16 cellular contexts compared by ENCODE assay signal in genomic region chr4:40475609-40476008, GRCh38.
DNase-seq lines count a peak whose midpoint lies in the region; ATAC-seq and TF ChIP-seq lines count a peak whose summit lies in the region.
"Had no signal": no experiment of that assay in that cellular context is flagged by ENCODE, and none has a peak within 500 bp of the region (broad histone marks: within the 10 kb centered on the region; RNA-seq: fewer than 3 reads in every experiment).

No MANE protein-coding gene starts in this region.

- peaks cover 12% of the 10 kb centered on the region for H3K27me3 Mint-ChIP-seq in activated CD4-positive, alpha-beta memory T cell treated with anti-CD3 and anti-CD28 coated beads, Interleukin-2, amount 10 ng/mL, durations not matched to agents 7 days and 5 days

- no peaks in the 10 kb centered on the region for H3K27me3 ChIP-seq in breast epithelium
- no peaks in the 10 kb centered on the region for H3K27me3 ChIP-seq in tibial nerve
- H3K27me3 ChIP-seq: gastroesophageal sphincter, neutrophil, uterus had no signal

- TF ChIP-seq CTCF in breast epithelium (IDR thresholded peaks at IDR 0.05) (no peak), tibial nerve (IDR thresholded peaks at IDR 0.05) (no peak)

- DNase-seq in T47D (ENCODE audit: low read depth in 1 of 2, low spot score in 1 of 2) (peak; percentile 4 to 92), breast epithelium (ENCODE audit: low spot score in 2 of 2) (no peak), NCI-H774 (lab: John Stamatoyannopoulos, UW) (peak; percentile 86), kidney tubule cell (ENCODE audit: low spot score) (peak; percentile 70), tibial nerve (ENCODE audit: low spot score in 2 of 2) (no peak)
- DNase-seq in activated CD4-positive, alpha-beta memory T cell treated with anti-CD3 and anti-CD28 coated beads, Interleukin-2, amount 10 ng/mL, durations not matched to agents 7 days and 5 days: no peak
- DNase-seq: activated CD4-positive, alpha-beta T cell treated with anti-CD3 and anti-CD28 coated beads, Interleukin-2, amount 10 ng/mL, durations not matched to agents 7 days and 5 days; effector CD4-positive, alpha-beta T cell; EL; kidney glomerular epithelial cell; NK-92 treated with Interleukin-12 subunit alpha and Interleukin-12 subunit beta, amount 100 ng/mL, for 24 hours; uterus had no signal

- H3K9me3 ChIP-seq in breast epithelium (no peaks in the 10 kb centered on the region), tibial nerve (no peaks in the 10 kb centered on the region)
- H3K9me3 ChIP-seq: gastroesophageal sphincter, neutrophil, uterus had no signal

- H3K4me1 Mint-ChIP-seq in activated CD4-positive, alpha-beta memory T cell treated with anti-CD3 and anti-CD28 coated beads, Interleukin-2, amount 10 ng/mL, durations not matched to agents 7 days and 5 days: peaks cover 4% of the 10 kb centered on the region

- H3K36me3 ChIP-seq in breast epithelium (no peaks in the 10 kb centered on the region), tibial nerve (no peaks in the 10 kb centered on the region)
- H3K36me3 ChIP-seq: gastroesophageal sphincter, uterus had no signal

- no peak overlapping the region for H3K4me3 Mint-ChIP-seq in activated CD4-positive, alpha-beta memory T cell treated with anti-CD3 and anti-CD28 coated beads, Interleukin-2, amount 10 ng/mL, durations not matched to agents 7 days and 5 days
- H3K4me3 Mint-ChIP-seq: activated CD4-positive, alpha-beta T cell treated with anti-CD3 and anti-CD28 coated beads, Interleukin-2, amount 10 ng/mL, durations not matched to agents 7 days and 5 days had no signal

- peak overlapping the region in 1 of 2 donors; percentile 9 for H3K27ac ChIP-seq in breast epithelium
- no peak overlapping the region for H3K27ac ChIP-seq in tibial nerve
- H3K27ac ChIP-seq: gastroesophageal sphincter, uterus had no signal

- no peaks in the 10 kb centered on the region for H3K36me3 Mint-ChIP-seq in activated CD4-positive, alpha-beta memory T cell treated with anti-CD3 and anti-CD28 coated beads, Interleukin-2, amount 10 ng/mL, durations not matched to agents 7 days and 5 days (ENCODE audit: low read depth)

- intact Hi-C loops in breast epithelium (cut with DNase I; ENCODE audit: low total_unique reads): no loop called here

- 71 to 75% methylated on average over 4 of the region's 4 CpGs for WGBS in tibial nerve, 2 donors

- TF ChIP-seq POLR2A in breast epithelium (IDR thresholded peaks at IDR 0.05) (no peak), tibial nerve (IDR thresholded peaks at IDR 0.05) (no peak)

- CTCF ChIA-PET in activated CD4-positive, alpha-beta memory T cell treated with anti-CD3 and anti-CD28 coated beads, Interleukin-2, amount 10 ng/mL, durations not matched to agents 7 days and 5 days (lab: Charles Lee): interaction anchor here (1.6 kb wide), 1 partner anchor 150 kb away, joined by 7 read pairs; no protein-coding TSS in a partner anchor

- in situ Hi-C loops in T47D (cut with HindIII; ENCODE audit: low pct_unique_long_range_greater_than_20kb, low sequenced_read_pairs): no loop called here

- H3K9me3 Mint-ChIP-seq in activated CD4-positive, alpha-beta memory T cell treated with anti-CD3 and anti-CD28 coated beads, Interleukin-2, amount 10 ng/mL, durations not matched to agents 7 days and 5 days: no peaks in the 10 kb centered on the region
- H3K9me3 Mint-ChIP-seq: activated CD4-positive, alpha-beta T cell treated with anti-CD3 and anti-CD28 coated beads, Interleukin-2, amount 10 ng/mL, durations not matched to agents 7 days and 5 days had no signal

- POLR2A ChIA-PET in activated CD4-positive, alpha-beta memory T cell treated with anti-CD3 and anti-CD28 coated beads, Interleukin-2, amount 10 ng/mL, durations not matched to agents 7 days and 5 days (lab: Charles Lee): interaction anchor here (0.9 kb wide), 1 partner anchor 9 kb away, joined by 4 read pairs; no protein-coding TSS in a partner anchor

- TF ChIP-seq EP300 in tibial nerve (IDR thresholded peaks at IDR 0.05): no peak

- H3K27ac Mint-ChIP-seq in activated CD4-positive, alpha-beta memory T cell treated with anti-CD3 and anti-CD28 coated beads, Interleukin-2, amount 10 ng/mL, durations not matched to agents 7 days and 5 days: no peak overlapping the region

- no peak overlapping the region for H3K4me3 ChIP-seq in breast epithelium
- no peak overlapping the region for H3K4me3 ChIP-seq in tibial nerve
- H3K4me3 ChIP-seq: gastroesophageal sphincter, uterus had no signal

- no peaks in the 10 kb centered on the region for H3K4me1 ChIP-seq in breast epithelium
- no peaks in the 10 kb centered on the region for H3K4me1 ChIP-seq in tibial nerve
- H3K4me1 ChIP-seq: gastroesophageal sphincter, uterus had no signal

- ATAC-seq in SK-N-SH treated with all-trans-retinoic acid at 6 μM for 48 hours: no peak
- no peak for ATAC-seq in GM21529 (IDR thresholded peaks at IDR 0.05; ENCODE audit: unreplicated experiment)
- ATAC-seq: gastroesophageal sphincter had no signal

TF ChIP-seq in SK-N-SH treated with all-trans-retinoic acid at 6 μM for 48 hours, 23 proteins besides CTCF, POLR2A, EP300 and RAD21:
- TF ChIP-seq ZNF8 (CRISPR knock-in tag; IDR thresholded peaks at IDR 0.05) (no peak), SNAI2 (CRISPR knock-in tag; IDR thresholded peaks at IDR 0.05) (no peak), OSR1 (CRISPR knock-in tag; IDR thresholded peaks at IDR 0.05) (no peak), ZNF565 (CRISPR knock-in tag; conservative IDR thresholded peaks at IDR 0.05; ENCODE audit: low read depth) (no peak), PPARA (CRISPR knock-in tag; IDR thresholded peaks at IDR 0.05; ENCODE audit: borderline replicate concordance) (no peak), BACH2 (CRISPR knock-in tag; IDR thresholded peaks at IDR 0.05; ENCODE audit: borderline replicate concordance) (no peak), CREB5 (CRISPR knock-in tag; IDR thresholded peaks at IDR 0.05; ENCODE audit: low read depth) (no peak), ZNF70 (CRISPR knock-in tag; IDR thresholded peaks at IDR 0.05) (no peak), ZFP30 (CRISPR knock-in tag; IDR thresholded peaks at IDR 0.05) (no peak), CSRNP3 (CRISPR knock-in tag; IDR thresholded peaks at IDR 0.05) (no peak), ISL1 (CRISPR knock-in tag; IDR thresholded peaks at IDR 0.05) (no peak), ARNTL (CRISPR knock-in tag; IDR thresholded peaks at IDR 0.05; ENCODE audit: borderline replicate concordance, low read depth) (no peak), GLIS3 (CRISPR knock-in tag; IDR thresholded peaks at IDR 0.05) (no peak), ZFP3 (CRISPR knock-in tag; IDR thresholded peaks at IDR 0.05) (no peak), ZC3H10 (CRISPR knock-in tag; IDR thresholded peaks at IDR 0.05) (no peak)

Comparison
In these comparisons a context has a peak if more than half of its experiments do, and no peak if none do; other contexts are left out.
1. DNase-seq: peak in T47D (2 of 2), NCI-H774 (single experiment) and kidney tubule cell (single experiment); none in breast epithelium (0 of 2), activated CD4-positive, alpha-beta memory T cell treated with anti-CD3 and anti-CD28 coated beads, Interleukin-2, amount 10 ng/mL, durations not matched to agents 7 days and 5 days (single experiment) and tibial nerve (0 of 2).